ENCODE assay signal across 8 cellular contexts in the genomic region with DNA sequence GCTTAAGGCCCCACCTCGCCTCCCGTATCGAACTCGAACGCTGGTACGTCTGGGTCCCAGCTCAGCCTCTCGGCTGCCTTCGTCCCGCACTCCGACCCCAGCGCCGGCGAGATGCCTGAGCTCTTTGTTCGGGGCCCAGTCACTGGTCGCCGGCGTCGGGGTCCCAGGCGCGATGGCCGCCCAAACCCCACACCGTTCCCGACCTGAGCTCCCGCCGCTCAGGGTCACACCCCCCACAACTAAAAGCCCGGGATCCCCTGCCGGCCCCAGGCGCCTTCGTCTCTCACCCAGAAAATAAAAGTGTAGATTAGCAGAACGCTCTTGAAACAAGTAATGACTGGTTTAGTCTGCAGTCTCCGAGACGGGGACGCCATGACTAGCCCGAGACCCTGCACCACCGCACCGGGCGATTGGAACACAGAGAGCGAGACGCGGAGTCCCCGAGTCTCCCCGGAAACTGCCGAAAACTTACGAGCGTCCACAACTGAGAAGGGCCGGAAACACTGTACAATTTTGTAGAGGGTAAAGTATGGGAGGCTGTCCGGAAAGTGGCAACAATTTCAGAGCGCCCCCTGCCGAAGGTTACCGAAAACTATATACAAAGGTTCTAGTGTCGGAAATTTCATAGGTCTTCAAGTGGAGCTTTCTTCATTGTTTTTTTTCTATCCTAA. TPM values are rescaled to one million over a fixed set of nuclear protein-coding genes. Genes with fewer than 3 reads are reported as not detected.
DNase-seq lines count a peak whose midpoint lies in the region; ATAC-seq and TF ChIP-seq lines count a peak whose summit lies in the region.

TSS of gene TSPAN6 (minus strand) at position 486 of the 671 bp plus-strand sequence. CDS start at position 374, 112 bp downstream.

- H3K9me3 Mint-ChIP-seq in IgD-negative memory B cell: peaks cover 0 to 3% (median 0%) of the 10 kb centered on the region in 3 donors
- peaks cover 19% of the 10 kb centered on the region for H3K9me3 Mint-ChIP-seq in progenitor cell of endocrine pancreas (ENCODE audit: low read depth)

- H3K4me1 ChIP-seq in right atrium auricular region (no peaks in the 10 kb centered on the region), transverse colon (peaks cover 0 to 9% (median 2%) of the 10 kb centered on the region in 4 donors)

- peaks cover 0 to 8% (median 3%) of the 10 kb centered on the region in 3 donors for H3K4me1 Mint-ChIP-seq in IgD-negative memory B cell
- peaks cover 8% of the 10 kb centered on the region for H3K4me1 Mint-ChIP-seq in progenitor cell of endocrine pancreas (ENCODE audit: low read depth)

- in situ Hi-C loops in transverse colon (cut with MboI; ENCODE audit: low pct_ligation_motif_present in 1 of 4, low pct_unique_long_range_greater_than_20kb in 1 of 4, low sequenced_read_pairs in 3 of 4): no loop called here

- DNase-seq in COLO668 (lab: John Stamatoyannopoulos, UW; ENCODE audit: unreplicated experiment): peak; percentile 0
- peak; percentile 90 for DNase-seq in SW480 (ENCODE audit: low spot score)
- peak in 54 of 56 donors; percentile 1 to 75 (median 26) for DNase-seq in amygdala (lab: John Stamatoyannopoulos, UW)
- DNase-seq in right atrium auricular region (ENCODE audit: low spot score): peak; percentile 83
- DNase-seq in progenitor cell of endocrine pancreas (ENCODE audit: low spot score, unreplicated experiment): peak; percentile 74
- peak; percentile 84 for DNase-seq in transverse colon

- 53% methylated on average over 51 of the region's 51 CpGs; no CpG with 5 or more reads in 1 of the 2 donors for WGBS in transverse colon (ENCODE audit: low coverage in 1 of 2), 2 donors

- TF ChIP-seq CTCF in right atrium auricular region (IDR thresholded peaks at IDR 0.05): peak in 1 of 2 donors; percentile 63
- TF ChIP-seq CTCF in progenitor cell of endocrine pancreas (IDR thresholded peaks at IDR 0.05; ENCODE audit: unreplicated experiment): peak; percentile 67
- peak; percentile 34 to 51 (median 43) for TF ChIP-seq CTCF in transverse colon (IDR thresholded peaks at IDR 0.05)

- peak; percentile 99 for ATAC-seq in GM21447 (IDR thresholded peaks at IDR 0.05; ENCODE audit: unreplicated experiment)

- H3K27me3 Mint-ChIP-seq in IgD-negative memory B cell (peaks cover 24% of the 10 kb centered on the region), progenitor cell of endocrine pancreas (no peaks in the 10 kb centered on the region)

- H3K36me3 ChIP-seq in right atrium auricular region (no peaks in the 10 kb centered on the region), transverse colon (no peaks in the 10 kb centered on the region)

- H3K36me3 Mint-ChIP-seq in IgD-negative memory B cell (no peaks in the 10 kb centered on the region), progenitor cell of endocrine pancreas (ENCODE audit: insufficient read depth) (peaks cover 11% of the 10 kb centered on the region)

- H3K27ac Mint-ChIP-seq in IgD-negative memory B cell (no peak within 1 kb of the TSS), progenitor cell of endocrine pancreas (peak within 1 kb of the TSS; percentile 99)

- H3K9me3 ChIP-seq in right atrium auricular region (no peaks in the 10 kb centered on the region), transverse colon (no peaks in the 10 kb centered on the region)

- H3K4me3 Mint-ChIP-seq in IgD-negative memory B cell: peak within 1 kb of the TSS; percentile 72 to 92 (median 84)
- peak within 1 kb of the TSS; percentile 95 for H3K4me3 Mint-ChIP-seq in progenitor cell of endocrine pancreas (ENCODE audit: low read depth)

- no peaks in the 10 kb centered on the region for H3K27me3 ChIP-seq in right atrium auricular region
- no peaks in the 10 kb centered on the region for H3K27me3 ChIP-seq in transverse colon

- TF ChIP-seq POLR2A in transverse colon (IDR thresholded peaks at IDR 0.05): peak; percentile 33

- intact Hi-C loops in transverse colon (cut with DNase I; ENCODE audit: low total_unique reads): no loop called here

- H3K27ac ChIP-seq in right atrium auricular region: peak within 1 kb of the TSS; percentile 55 to 64
- H3K27ac ChIP-seq in transverse colon: peak within 1 kb of the TSS; percentile 38 to 85 (median 76)

- TF ChIP-seq EP300 in transverse colon (IDR thresholded peaks at IDR 0.05; ENCODE audit: low read depth): no peak

- H3K4me3 ChIP-seq in right atrium auricular region (peak within 1 kb of the TSS; percentile 52 to 58), transverse colon (peak within 1 kb of the TSS; percentile 18 to 64 (median 46))

RNA-seq across cellular contexts. Expression of gene TSPAN6, which starts in this region (rescaled TPM):
- 0.19 TPM for polyA plus RNA-seq in IgD-negative memory B cell
- 10 to 100 TPM in 1 of 2 donors, 1 to 10 TPM in 1; 7.5 to 12.0 TPM for total RNA-seq in right atrium auricular region
- 167 TPM in 2 replicates for total RNA-seq in progenitor cell of endocrine pancreas
- 100 to 1,000 TPM in 2 of 4 donors, 10 to 100 TPM in 2; 16.7 to 114 (median 70.3) TPM for total RNA-seq in transverse colon

Comparison
In these comparisons a context has a peak if more than half of its experiments do, and no peak if none do; other contexts are left out.
1. Peak in every context shown above with its lines: DNase-seq, ATAC-seq, H3K4me3 ChIP-seq and H3K27ac ChIP-seq.
2. DNase-seq: peak in every context shown above with its lines; median percentile 90 in SW480; 84 in transverse colon; 83 in right atrium auricular region; 74 in progenitor cell of endocrine pancreas; 26 in amygdala; 0 in COLO668.